8 cellular contexts compared by ENCODE assay signal in the genomic region with DNA sequence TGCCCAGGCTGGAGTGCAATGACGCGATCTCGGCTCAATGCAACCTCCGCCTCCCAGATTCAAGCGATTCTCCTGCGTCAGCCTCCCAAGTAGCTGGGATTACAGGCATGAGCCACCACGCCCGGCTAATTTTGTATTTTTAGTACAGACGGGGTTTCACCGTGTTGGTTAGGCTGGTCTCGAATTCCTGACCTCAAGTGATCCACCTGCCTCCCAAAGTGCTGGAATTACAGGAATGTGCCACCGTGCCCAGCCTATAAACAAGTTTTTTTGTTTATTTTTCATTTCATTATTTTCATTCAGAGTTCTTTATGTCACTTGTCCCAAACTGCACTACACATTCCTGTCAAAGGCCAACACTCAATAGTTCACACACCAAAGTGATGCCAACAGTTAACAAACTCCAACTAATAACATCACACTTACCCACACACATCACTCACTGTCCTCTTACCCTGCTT. TPM values are rescaled to one million over a fixed set of nuclear protein-coding genes. Genes with fewer than 3 reads are reported as not detected.
A peak's percentile ranks its signal among the peaks of the same experiment; 100 is the strongest.
DNase-seq lines count a peak whose midpoint lies in the region; ATAC-seq, FAIRE-seq and TF ChIP-seq lines count a peak whose summit lies in the region.
"Not testable (repeated sequence)": the region's sequence is repeated elsewhere in the genome, so short reads cannot be mapped to it uniquely, and the experiment has no call there.

No MANE protein-coding gene starts in this region.

- not testable (repeated sequence) for H3K4me3 Mint-ChIP-seq in T-helper 1 cell treated with Interleukin-12 subunit alpha and Interleukin-12 subunit beta and Interleukin-4 antibody, amounts not matched to agents 30 μg/mL and 1 μg/mL, for 36 hours

- not testable (repeated sequence) for H4K5ac ChIP-seq in IMR-90 (ENCODE audit: low read depth, low read length); mesendoderm (ENCODE audit: low read length)

- H3K23ac ChIP-seq in IMR-90 (ENCODE audit: low read depth, low read length) = peak overlapping the region; percentile 48; the same call in 1 of the 2 replicates
- H3K23ac ChIP-seq in mesendoderm (ENCODE audit: low read length) = not testable (repeated sequence)

- intact Hi-C loops in IMR-90 (cut with micrococcal nuclease); tibial artery (cut with DNase I; ENCODE audit: low total_unique reads): not testable (repeated sequence)
- intact Hi-C loops in psoas muscle (cut with DNase I) = loop anchor here in 1 of 2 donors (2.0 kb wide), 1 partner anchor 47 kb away; no protein-coding TSS in a partner anchor

- TF ChIP-seq POLR2A in IMR-90 (IDR thresholded peaks at IDR 0.05; ENCODE audit: low read depth, low read length) = not testable (repeated sequence)

- H2BK20ac ChIP-seq in IMR-90 (ENCODE audit: low read depth, low read length) = not testable (repeated sequence)

- not testable (repeated sequence) for H3K9me3 ChIP-seq in BLaER1 treated with 17β-estradiol and CSF1 and Interleukin-3, amounts not matched to agents 10 nM and 100 nM (replicated peaks in 1 of 11); IMR-90 (ENCODE audit: control insufficient read depth, insufficient read depth, low read length); psoas muscle; tibial artery

- not testable (repeated sequence) for H3K27me3 Mint-ChIP-seq in T-helper 1 cell treated with Interleukin-12 subunit alpha and Interleukin-12 subunit beta and Interleukin-4 antibody, amounts not matched to agents 30 μg/mL and 1 μg/mL, for 36 hours (ENCODE audit: low read depth)

- not testable (repeated sequence) for H4K8ac ChIP-seq in IMR-90 (ENCODE audit: low read depth in 2 of 2, low read length in 2 of 2); mesendoderm (ENCODE audit: low read depth, low read length)

- not testable (repeated sequence) for H2BK15ac ChIP-seq in IMR-90 (ENCODE audit: low read depth, low read length); mesendoderm (replicated peaks; ENCODE audit: low read depth)

- H3K56ac ChIP-seq in IMR-90 (ENCODE audit: extremely low read depth, insufficient read depth, low read length); mesendoderm (ENCODE audit: low read length): not testable (repeated sequence)

- peak overlapping the region; percentile 1 to 66 (median 45); a peak in 16 of 22 replicates for H3K9ac ChIP-seq in BLaER1 treated with 17β-estradiol and CSF1 and Interleukin-3, amounts not matched to agents 10 nM and 100 nM
- H3K9ac ChIP-seq in IMR-90 (ENCODE audit: low read depth, low read length); mesendoderm (ENCODE audit: low read length): not testable (repeated sequence)

- H3K14ac ChIP-seq in IMR-90 (replicated peaks; ENCODE audit: low read depth, low read length) = peak overlapping the region; percentile 3

- H2BK120ac ChIP-seq in IMR-90 (ENCODE audit: low read depth, low read length); mesendoderm (ENCODE audit: low read depth, low read length): not testable (repeated sequence)

- not testable (repeated sequence) for DNase-seq in IMR-90; fibroblast of the aortic adventitia (ENCODE audit: low read depth); psoas muscle; tibial artery
- DNase-seq in bronchial epithelial cell (ENCODE audit: low read depth) (peak; percentile 13), mesendoderm (peak; percentile 33)

- not testable (repeated sequence) for H3K4me3 ChIP-seq in BLaER1 treated with 17β-estradiol and CSF1 and Interleukin-3, amounts not matched to agents 10 nM and 100 nM; IMR-90 (ENCODE audit: insufficient read depth, low read depth, low read length); bronchial epithelial cell (ENCODE audit: low read depth, low read length); mesendoderm (ENCODE audit: low read length)
- H3K4me3 ChIP-seq in fibroblast of the aortic adventitia (ENCODE audit: low read depth, low read length) = peak overlapping the region; percentile 13
- H3K4me3 ChIP-seq in psoas muscle = peak overlapping the region; percentile 23
- H3K4me3 ChIP-seq in tibial artery = peak overlapping the region in 1 of 2 donors; percentile 22

- peaks cover 26 to 58% (median 41%) of the 10 kb centered on the region in 11 experiments for H3K36me3 ChIP-seq in BLaER1 treated with 17β-estradiol and CSF1 and Interleukin-3, amounts not matched to agents 10 nM and 100 nM
- H3K36me3 ChIP-seq in IMR-90 (ENCODE audit: control insufficient read depth, insufficient read depth, low read length) (peaks cover 17% of the 10 kb centered on the region), psoas muscle (ENCODE audit: insufficient read depth in 1 of 2, low read depth in 1 of 2) (peaks cover 2 to 34% of the 10 kb centered on the region in 2 donors), tibial artery (peaks cover 5 to 10% (median 5%) of the 10 kb centered on the region in 3 donors)
- H3K36me3 ChIP-seq in bronchial epithelial cell (ENCODE audit: control insufficient read depth, insufficient read depth, low read length); mesendoderm (ENCODE audit: control insufficient read depth, insufficient read depth, low read length): not testable (repeated sequence)

- 70% methylated on average over 5 of the region's 12 CpGs; no CpG with 5 or more reads in 1 of the 2 experiments for WGBS in IMR-90 (ENCODE audit: extremely low coverage in 2 of 2, insufficient read length in 1 of 2), 2 experiments
- no CpG with 5 or more reads among the region's 12 CpGs for WGBS in mesendoderm (ENCODE audit: extremely low coverage, insufficient coverage, low lambda C conversion rate)
- WGBS in psoas muscle, 3 donors = 31 to 52% (median 38%) methylated on average over 12 of the region's 12 CpGs

- H3K18ac ChIP-seq in IMR-90 (ENCODE audit: low read depth, low read length); mesendoderm (ENCODE audit: low read length): not testable (repeated sequence)

- H3K79me2 ChIP-seq in mesendoderm (ENCODE audit: control insufficient read depth, insufficient read depth, low read length) = peaks cover 48% of the 10 kb centered on the region

- peaks cover 7 to 64% of the 10 kb centered on the region in 2 experiments for H3K79me1 ChIP-seq in IMR-90 (ENCODE audit: low read depth in 1 of 2, low read length in 2 of 2)
- not testable (repeated sequence) for H3K79me1 ChIP-seq in mesendoderm (ENCODE audit: low read length)

- peaks cover 43% of the 10 kb centered on the region for H3K4me1 Mint-ChIP-seq in T-helper 1 cell treated with Interleukin-12 subunit alpha and Interleukin-12 subunit beta and Interleukin-4 antibody, amounts not matched to agents 30 μg/mL and 1 μg/mL, for 36 hours (ENCODE audit: low read depth)

- peaks cover 70 to 94% (median 89%) of the 10 kb centered on the region in 10 experiments for H3K4me1 ChIP-seq in BLaER1 treated with 17β-estradiol and CSF1 and Interleukin-3, amounts not matched to agents 10 nM and 100 nM
- peaks cover 13% of the 10 kb centered on the region for H3K4me1 ChIP-seq in IMR-90 (ENCODE audit: control insufficient read depth, insufficient read depth, low read length)
- not testable (repeated sequence) for H3K4me1 ChIP-seq in mesendoderm (ENCODE audit: control insufficient read depth, low read depth, low read length)
- H3K4me1 ChIP-seq in psoas muscle = peaks cover 80% of the 10 kb centered on the region
- H3K4me1 ChIP-seq in tibial artery = peaks cover 0 to 92% (median 52%) of the 10 kb centered on the region in 4 donors

- not testable (repeated sequence) for H2AK5ac ChIP-seq in IMR-90 (ENCODE audit: low read depth, low read length); mesendoderm (ENCODE audit: low read length)

- peaks cover 31 to 95% (median 58%) of the 10 kb centered on the region in 11 experiments; a peak in 20 of 22 replicates for H4K20me1 ChIP-seq in BLaER1 treated with 17β-estradiol and CSF1 and Interleukin-3, amounts not matched to agents 10 nM and 100 nM
- peaks cover 70% of the 10 kb centered on the region for H4K20me1 ChIP-seq in IMR-90 (ENCODE audit: insufficient read depth, low read length)

- H3K4me2 ChIP-seq in BLaER1 treated with 17β-estradiol and CSF1 and Interleukin-3, amounts not matched to agents 10 nM and 100 nM = peak overlapping the region; percentile 55 to 87 (median 68)
- peak overlapping the region; percentile 78; the same call in 1 of the 2 replicates for H3K4me2 ChIP-seq in IMR-90 (ENCODE audit: low read depth, low read length)
- H3K4me2 ChIP-seq in mesendoderm (ENCODE audit: low read length) = not testable (repeated sequence)

- not testable (repeated sequence) for H2AFZ ChIP-seq in IMR-90 (replicated peaks; ENCODE audit: low read length, poor library complexity)

- FAIRE-seq in bronchial epithelial cell (lab: Jason Lieb, UNC) = not testable (repeated sequence)

- POLR2A ChIA-PET in IMR-90 (lab: Charles Lee; ENCODE audit: unreplicated experiment) = not testable (repeated sequence)

- dilution Hi-C loops in IMR-90 (cut with HindIII; ENCODE audit: low sequenced_read_pairs, unreplicated experiment) = not testable (repeated sequence)

- not testable (repeated sequence) for H3K9me3 Mint-ChIP-seq in T-helper 1 cell treated with Interleukin-12 subunit alpha and Interleukin-12 subunit beta and Interleukin-4 antibody, amounts not matched to agents 30 μg/mL and 1 μg/mL, for 36 hours

- not testable (repeated sequence) for H2AK9ac ChIP-seq in IMR-90 (replicated peaks; ENCODE audit: low read depth, low read length, poor library complexity)

- not testable (repeated sequence) for H4K91ac ChIP-seq in IMR-90 (ENCODE audit: insufficient read depth, low read depth, low read length)

- not testable (repeated sequence) for TF ChIP-seq CTCF in IMR-90 (conservative IDR thresholded peaks at IDR 0.05; ENCODE audit: low read depth, low read length); bronchial epithelial cell (IDR thresholded peaks at IDR 0.05; ENCODE audit: insufficient read depth, low read length, severe bottlenecking); fibroblast of the aortic adventitia (IDR thresholded peaks at IDR 0.05; ENCODE audit: insufficient read depth, low read length); psoas muscle (IDR thresholded peaks at IDR 0.05); tibial artery (IDR thresholded peaks at IDR 0.05)

- not testable (repeated sequence) for TF ChIP-seq RAD21 in IMR-90 (IDR thresholded peaks at IDR 0.05; ENCODE audit: low read length)

- peak overlapping the region; percentile 0 for H3K27ac Mint-ChIP-seq in T-helper 1 cell treated with Interleukin-12 subunit alpha and Interleukin-12 subunit beta and Interleukin-4 antibody, amounts not matched to agents 30 μg/mL and 1 μg/mL, for 36 hours

- peaks cover 24% of the 10 kb centered on the region for H3K36me3 Mint-ChIP-seq in T-helper 1 cell treated with Interleukin-12 subunit alpha and Interleukin-12 subunit beta and Interleukin-4 antibody, amounts not matched to agents 30 μg/mL and 1 μg/mL, for 36 hours (ENCODE audit: low read depth)

- BruUV-seq in IMR-90 (replicated peaks; lab: Mats Ljungman, UMichigan) = not testable (repeated sequence)

- H2BK5ac ChIP-seq in IMR-90 (ENCODE audit: low read depth, low read length, poor library complexity, severe bottlenecking) = peak overlapping the region; percentile 38
- H2BK5ac ChIP-seq in mesendoderm (ENCODE audit: low read length) = not testable (repeated sequence)

- peak overlapping the region in 10 of 11 experiments; percentile 23 to 89 (median 60); a peak in 20 of 22 replicates for H3K27ac ChIP-seq in BLaER1 treated with 17β-estradiol and CSF1 and Interleukin-3, amounts not matched to agents 10 nM and 100 nM
- H3K27ac ChIP-seq in IMR-90 (ENCODE audit: insufficient read depth, low read length); mesendoderm (ENCODE audit: low read depth, low read length): not testable (repeated sequence)
- H3K27ac ChIP-seq in psoas muscle = peak overlapping the region; percentile 69
- H3K27ac ChIP-seq in tibial artery = peak overlapping the region; percentile 44 to 59

- in situ Hi-C loops in IMR-90 (cut with MboI; ENCODE audit: low sequenced_read_pairs) = not testable (repeated sequence)

- peaks cover 13% of the 10 kb centered on the region for H3K9me1 ChIP-seq in IMR-90 (ENCODE audit: insufficient read depth, low read length)

- not testable (repeated sequence) for ATAC-seq in IMR-90 (ENCODE audit: low read depth); psoas muscle

- CTCF ChIA-PET in IMR-90 (lab: Yijun Ruan, JAX) = interaction anchor here (1.5 kb wide), 1 partner anchor 61 kb away, joined by 4 read pairs; no protein-coding TSS in a partner anchor

- H3K27me3 ChIP-seq in BLaER1 treated with 17β-estradiol and CSF1 and Interleukin-3, amounts not matched to agents 10 nM and 100 nM; IMR-90 (ENCODE audit: control insufficient read depth, insufficient read depth, low read length); bronchial epithelial cell (ENCODE audit: control insufficient read depth, insufficient read depth, low read length); mesendoderm (ENCODE audit: insufficient read depth, low read length, poor library complexity); psoas muscle (ENCODE audit: insufficient read depth in 3 of 3, low read length in 2 of 3); tibial artery: not testable (repeated sequence)

- H3K4ac ChIP-seq in IMR-90 (ENCODE audit: low read depth, low read length); mesendoderm (ENCODE audit: low read depth, low read length): not testable (repeated sequence)

RNA-seq across cellular contexts. Expression of a gene that starts 9.1 kb away (rescaled TPM):
- total RNA-seq in IMR-90 (2012; rRNA removed) = 60.0 and 83.3 TPM in 2 replicates
- polyA plus RNA-seq in IMR-90 (2012; rRNA removed) = 48.4 and 65.1 TPM in 2 replicates
- 15.0 and 21.0 TPM in 2 replicates for polyA plus RNA-seq in IMR-90 (2012; cell fraction: cytosol; rRNA removed)
- polyA plus RNA-seq in IMR-90 (2012; cell fraction: nucleus; rRNA removed; ENCODE audit: low replicate concordance) = 13.4 and 65.9 TPM in 2 replicates
- 105 and 127 TPM in 2 replicates for total RNA-seq in bronchial epithelial cell
- total RNA-seq in fibroblast of the aortic adventitia (ENCODE audit: low replicate concordance) = 95.2 and 122 TPM in 2 replicates
- 59.8 TPM for polyA plus RNA-seq in mesendoderm (2013, experiment 1 of 2)
- 62.1 TPM for polyA plus RNA-seq in mesendoderm (2013, experiment 2 of 2)
- 10 to 100 TPM; 64.5 to 94.6 (median 80.4) TPM for total RNA-seq in psoas muscle
- 10 to 100 TPM; 17.8 to 57.6 (median 41.5) TPM for polyA plus RNA-seq in psoas muscle
